17 cellular contexts compared by ENCODE assay signal in the genomic region with DNA sequence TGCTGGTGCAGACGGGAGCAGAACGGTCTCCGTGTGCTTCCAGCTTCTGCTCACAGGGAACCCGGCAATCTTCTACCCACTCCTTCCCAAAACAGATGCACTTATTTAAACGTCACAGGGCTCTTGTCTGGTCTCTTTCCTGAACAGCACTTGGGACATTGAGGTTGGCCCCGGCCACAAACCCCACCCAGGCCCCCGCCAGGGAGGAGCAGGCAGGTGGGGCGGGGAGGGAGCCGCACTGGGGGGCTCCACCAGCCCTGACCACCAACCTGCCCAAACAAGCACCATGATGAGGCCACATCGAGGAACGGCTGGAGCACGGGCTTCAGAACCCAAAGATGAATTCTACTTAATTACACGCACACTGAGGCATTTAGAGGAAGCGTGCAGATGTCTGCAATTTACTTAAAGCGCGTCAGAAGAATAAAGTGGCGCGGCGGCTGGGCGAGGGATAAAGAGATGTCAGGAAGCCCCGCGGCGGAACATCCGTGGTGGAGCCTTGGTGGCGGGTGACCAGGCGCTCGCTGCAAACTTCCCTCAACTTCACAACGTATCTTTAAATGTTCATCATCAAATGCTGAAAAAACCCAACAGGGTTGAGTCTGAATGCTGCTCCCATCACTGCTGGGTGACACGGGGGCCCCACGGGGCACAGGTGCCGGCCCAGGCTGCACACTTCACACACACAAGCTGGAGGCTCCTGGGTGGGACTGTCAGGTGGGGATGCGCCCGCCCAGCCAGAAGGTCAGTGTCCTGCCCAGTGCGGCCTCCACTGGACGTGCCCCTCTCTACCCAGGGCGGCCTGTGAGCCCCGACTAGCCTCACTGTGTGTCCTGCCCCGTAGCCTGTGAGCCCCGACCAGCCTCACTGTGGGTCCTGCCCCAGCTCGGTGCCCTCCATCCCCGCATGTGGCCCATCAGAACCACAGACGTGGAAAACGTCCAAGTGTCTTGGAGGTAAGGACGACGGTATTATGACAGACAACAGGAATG.
DNase-seq lines count a peak whose midpoint lies in the region; ATAC-seq, FAIRE-seq and TF ChIP-seq lines count a peak whose summit lies in the region.
"Had no signal": no experiment of that assay in that cellular context is flagged by ENCODE, and none has a peak within 500 bp of the region (broad histone marks: within the 10 kb centered on the region; RNA-seq: fewer than 3 reads in every experiment).

No MANE protein-coding gene starts in this region.

- H3K27me3 Mint-ChIP-seq in nephron progenitor cell (ENCODE audit: low read depth, poor library complexity): no peaks in the 10 kb centered on the region
- H3K27me3 Mint-ChIP-seq: B cell had no signal

- no peak overlapping the region for H2BK15ac ChIP-seq in H1 (ENCODE audit: low read length)
- no peak overlapping the region for H2BK15ac ChIP-seq in neuronal stem cell (ENCODE audit: low read length)

- intact Hi-C loops in right cardiac atrium (cut with DNase I): no loop called here

- H3K9ac ChIP-seq in H1 (replicated peaks in 1 of 4; ENCODE audit: extremely low read depth in 1 of 4, low read depth in 3 of 4, low read length in 3 of 4): no peak overlapping the region
- peak overlapping the region; percentile 21 for H3K9ac ChIP-seq in neuronal stem cell (ENCODE audit: low read depth, low read length, poor library complexity)
- H3K9ac ChIP-seq: BLaER1 treated with 17β-estradiol and CSF1 and Interleukin-3, amounts not matched to agents 10 nM and 100 nM had no signal

- DNase-seq in right cardiac atrium (peak in 2 of 3 donors; percentile 39 to 42), right atrium auricular region (ENCODE audit: low spot score) (no peak), H1 (ENCODE audit: low read depth in 1 of 2, low spot score in 2 of 2) (no peak), neuronal stem cell (ENCODE audit: low spot score) (no peak), urothelium cell line (ENCODE audit: low spot score) (no peak), nephron progenitor cell (no peak), T-helper 2 cell (no peak)
- DNase-seq: Calu3; CD8-positive, alpha-beta T cell; DMS79 treated with DMSO at 0.1 percent for 48 hours; GF-D8; HFFc6; IMR-90 had no signal

- no peak overlapping the region for H3K56ac ChIP-seq in H1 (replicated peaks; ENCODE audit: insufficient read length, low read depth, low read length)

- H4K8ac ChIP-seq in H1 (ENCODE audit: extremely low read depth, insufficient read depth, low read length) (no peak overlapping the region; the same call in 1 of the 2 replicates), neuronal stem cell (ENCODE audit: low read depth, low read length) (no peak overlapping the region)

- peak overlapping the region; percentile 38 for H3K4ac ChIP-seq in H1 (replicated peaks; ENCODE audit: insufficient read length, low read depth, low read length)
- peak overlapping the region; percentile 53 for H3K4ac ChIP-seq in neuronal stem cell (ENCODE audit: low read length)

- H3K27ac Mint-ChIP-seq in nephron progenitor cell: no peak overlapping the region
- H3K27ac Mint-ChIP-seq: B cell; CD8-positive, alpha-beta T cell; GM23338; HFFc6 had no signal

- no peak overlapping the region for H2AFZ ChIP-seq in H1 (ENCODE audit: low read length)
- no peak overlapping the region for H2AFZ ChIP-seq in neuronal stem cell (ENCODE audit: low read length)
- H2AFZ ChIP-seq: GM23338 had no signal

- no peak overlapping the region for H2BK20ac ChIP-seq in H1 (ENCODE audit: low read length)

- peaks cover 8% of the 10 kb centered on the region for H3K36me3 Mint-ChIP-seq in nephron progenitor cell (ENCODE audit: low read depth)

- H2BK5ac ChIP-seq in H1 (ENCODE audit: low read depth, low read length) (no peak overlapping the region), neuronal stem cell (ENCODE audit: low read length) (peak overlapping the region; percentile 13)

- H3K14ac ChIP-seq in H1 (ENCODE audit: insufficient read length) (no peak overlapping the region), neuronal stem cell (ENCODE audit: low read length) (peak overlapping the region; percentile 38)

- no peaks in the 10 kb centered on the region for H3K9me3 ChIP-seq in right cardiac atrium (ENCODE audit: control insufficient read depth, low read length)
- H3K9me3 ChIP-seq in right atrium auricular region: no peaks in the 10 kb centered on the region
- no peaks in the 10 kb centered on the region for H3K9me3 ChIP-seq in H1 (ENCODE audit: insufficient read depth in 2 of 2, low read depth in 1 of 2, low read length in 1 of 2)
- H3K9me3 ChIP-seq in neuronal stem cell (replicated peaks in 1 of 2; ENCODE audit: control insufficient read depth in 2 of 2, insufficient read depth in 1 of 2, low read depth in 1 of 2, low read length in 2 of 2): no peaks in the 10 kb centered on the region

- H3K4me1 ChIP-seq in right cardiac atrium (ENCODE audit: control insufficient read depth, insufficient read depth, low read length) (peaks cover 4% of the 10 kb centered on the region), right atrium auricular region (peaks cover 0 to 10% of the 10 kb centered on the region in 2 donors), H1 (replicated peaks in 1 of 4; ENCODE audit: control insufficient read depth in 3 of 4, insufficient read depth in 4 of 4, low read length in 3 of 4) (no peaks in the 10 kb centered on the region), neuronal stem cell (ENCODE audit: control insufficient read depth in 2 of 2, insufficient read depth in 1 of 2, low read depth in 1 of 2, low read length in 2 of 2) (no peaks in the 10 kb centered on the region)

- H3K79me2 ChIP-seq in H1 (ENCODE audit: control insufficient read depth in 1 of 2, insufficient read depth in 2 of 2, low read length in 2 of 2): no peaks in the 10 kb centered on the region

- TF ChIP-seq RAD21 in H1 (IDR thresholded peaks at IDR 0.05 in 1 of 2, conservative IDR thresholded peaks at IDR 0.05 in 1 of 2; ENCODE audit: low read depth in 2 of 2, low read length in 2 of 2): no peak

- no peak for TF ChIP-seq POLR2A in H1 (IDR thresholded peaks at IDR 0.05; ENCODE audit: control extremely low read depth in 1 of 2, low read depth in 2 of 2, low read length in 2 of 2)

- H2BK120ac ChIP-seq in H1 (replicated peaks; ENCODE audit: low read depth, low read length) (no peak overlapping the region), neuronal stem cell (ENCODE audit: low read depth, low read length) (no peak overlapping the region)

- 94% methylated on average over 45 of the region's 45 CpGs for WGBS in right cardiac atrium
- WGBS in H1 (ENCODE audit: extremely low coverage in 1 of 2, insufficient coverage in 1 of 2, insufficient read length in 1 of 2, insufficient replicate concordance in 2 of 2, low coverage in 1 of 2, low lambda C conversion rate in 2 of 2, missing lambda C conversion rate in 1 of 2), 2 experiments: 92% methylated on average over 38 of the region's 45 CpGs; no CpG with 5 or more reads in 1 of the 2 experiments
- WGBS in neuronal stem cell (ENCODE audit: extremely low coverage in 2 of 2, insufficient read length in 2 of 2, insufficient replicate concordance in 1 of 2), 2 donors: no CpG with 5 or more reads among the region's 45 CpGs

- no peaks in the 10 kb centered on the region for H3K23me2 ChIP-seq in H1 (ENCODE audit: low read depth, low read length)

- no peak overlapping the region for H2BK12ac ChIP-seq in H1 (ENCODE audit: low read depth, low read length)
- no peak overlapping the region for H2BK12ac ChIP-seq in neuronal stem cell (ENCODE audit: low read length)

- TF ChIP-seq CTCF in right atrium auricular region (IDR thresholded peaks at IDR 0.05) (no peak), H1 (IDR thresholded peaks at IDR 0.05; ENCODE audit: control extremely low read depth in 1 of 3, insufficient read depth in 1 of 3, low read depth in 1 of 3, low read length in 3 of 3) (no peak), nephron progenitor cell (IDR thresholded peaks at IDR 0.05) (no peak)

- H3K36me3 ChIP-seq in right atrium auricular region (no peaks in the 10 kb centered on the region), H1 (ENCODE audit: control insufficient read depth in 2 of 4, insufficient read depth in 4 of 4, low read length in 3 of 4) (no peaks in the 10 kb centered on the region; a peak in 1 of 8 replicates), neuronal stem cell (replicated peaks in 1 of 2; ENCODE audit: control insufficient read depth in 2 of 2, insufficient read depth in 2 of 2, low read length in 2 of 2) (peaks cover 2 to 6% of the 10 kb centered on the region in 2 donors)

- H3K27ac ChIP-seq in right cardiac atrium (ENCODE audit: low read length) (no peak overlapping the region), right atrium auricular region (no peak overlapping the region), H1 (ENCODE audit: low read depth, low read length) (no peak overlapping the region), neuronal stem cell (replicated peaks; ENCODE audit: low read length) (no peak overlapping the region)
- H3K27ac ChIP-seq: BLaER1 treated with 17β-estradiol and CSF1 and Interleukin-3, amounts not matched to agents 10 nM and 100 nM had no signal

- H4K91ac ChIP-seq in H1 (replicated peaks; ENCODE audit: insufficient read length, low read length) (no peak overlapping the region), neuronal stem cell (ENCODE audit: low read depth, low read length, poor library complexity) (peak overlapping the region; percentile 30)

- H3K23ac ChIP-seq in H1 (ENCODE audit: insufficient read length): no peak overlapping the region
- H3K23ac ChIP-seq in neuronal stem cell (ENCODE audit: low read depth, low read length, poor library complexity): peak overlapping the region; percentile 43

- peaks cover 0 to 6% of the 10 kb centered on the region in 2 experiments for H4K20me1 ChIP-seq in H1 (replicated peaks in 1 of 2; ENCODE audit: control insufficient read depth in 1 of 2, insufficient read depth in 2 of 2, low read length in 2 of 2)

- no peak overlapping the region for H4K5ac ChIP-seq in H1 (ENCODE audit: insufficient read length, low read depth, low read length)

- H3K9me3 Mint-ChIP-seq in nephron progenitor cell: peaks cover 2% of the 10 kb centered on the region
- H3K9me3 Mint-ChIP-seq: GM23338, HFFc6 had no signal

- H2AK5ac ChIP-seq in H1 (ENCODE audit: low read depth, low read length) (no peak overlapping the region), neuronal stem cell (ENCODE audit: low read depth, low read length) (peak overlapping the region; percentile 56)

- H3K79me1 ChIP-seq in H1 (ENCODE audit: low read depth, low read length) (peaks cover 3% of the 10 kb centered on the region; the same call in 1 of the 2 replicates), neuronal stem cell (ENCODE audit: low read depth, low read length) (peaks cover 9% of the 10 kb centered on the region)

- H3K4me3 ChIP-seq in right cardiac atrium (ENCODE audit: low read length) (no peak overlapping the region), right atrium auricular region (no peak overlapping the region), H1 (ENCODE audit: extremely low read depth in 1 of 4, insufficient read depth in 2 of 4, low read depth in 3 of 4, low read length in 4 of 4) (no peak overlapping the region), neuronal stem cell (ENCODE audit: low read length in 2 of 2) (no peak overlapping the region)
- H3K4me3 ChIP-seq: BLaER1 treated with 17β-estradiol and CSF1 and Interleukin-3, amounts not matched to agents 10 nM and 100 nM; GM23338 had no signal

- no peak overlapping the region for H3K4me2 ChIP-seq in H1 (ENCODE audit: insufficient read depth in 1 of 2, low read depth in 2 of 2, low read length in 2 of 2)
- H3K4me2 ChIP-seq in neuronal stem cell (ENCODE audit: insufficient read depth, low read length, poor library complexity, severe bottlenecking): peak overlapping the region; percentile 18
- H3K4me2 ChIP-seq: GM23338 had no signal

- FAIRE-seq in H1 (lab: Jason Lieb, UNC) (no peak), urothelium cell line (lab: Jason Lieb, UNC) (peak; percentile 86)

- POLR2A ChIA-PET in H1 (lab: Charles Lee; ENCODE audit: partially characterized antibody): no interaction called here

- TF ChIP-seq EP300 in H1 (IDR thresholded peaks at IDR 0.05; ENCODE audit: borderline replicate concordance in 1 of 2, low read depth in 2 of 2, low read length in 2 of 2): no peak

- peaks cover 8% of the 10 kb centered on the region for H3K4me1 Mint-ChIP-seq in nephron progenitor cell
- H3K4me1 Mint-ChIP-seq: GM23338 had no signal

- H3K18ac ChIP-seq in H1 (ENCODE audit: extremely low read depth, low read length): no peak overlapping the region
- no peak overlapping the region for H3K18ac ChIP-seq in neuronal stem cell (ENCODE audit: low read length)

- ATAC-seq in right cardiac atrium: no peak
- ATAC-seq: CD8-positive, alpha-beta T cell; HCT116 had no signal

- H3K27me3 ChIP-seq in right cardiac atrium (ENCODE audit: control insufficient read depth, insufficient read depth) (no peaks in the 10 kb centered on the region), right atrium auricular region (no peaks in the 10 kb centered on the region), H1 (replicated peaks in 1 of 4; ENCODE audit: control insufficient read depth in 3 of 4, extremely low read depth in 1 of 4, insufficient read depth in 3 of 4, low read length in 3 of 4) (no peaks in the 10 kb centered on the region), neuronal stem cell (ENCODE audit: control insufficient read depth in 3 of 3, insufficient read depth in 3 of 3, low read depth in 1 of 3, low read length in 3 of 3) (no peaks in the 10 kb centered on the region)

- CTCF ChIA-PET in H1 (lab: Charles Lee; ENCODE audit: partially characterized antibody): interaction anchor here (0.6 to 1.6 kb wide), 3 partner anchors 57 to 187 kb away, joined by 3 read pairs; no protein-coding TSS in a partner anchor

- no peak overlapping the region for H3K4me3 Mint-ChIP-seq in nephron progenitor cell
- H3K4me3 Mint-ChIP-seq: B cell; CD8-positive, alpha-beta T cell; GM23338; HFFc6 had no signal

Comparison
In these comparisons a context has a peak if more than half of its experiments do, and no peak if none do; other contexts are left out.
1. DNase-seq: peak in right cardiac atrium (2 of 3); none in right atrium auricular region (single experiment), H1 (0 of 2), neuronal stem cell (single experiment), urothelium cell line (single experiment), nephron progenitor cell (single experiment) and T-helper 2 cell (0 of 5).